ENCODE assay signal across 11 cellular contexts in genomic region chr1:150535511-150536281, GRCh38. TPM values are rescaled to one million over a fixed set of nuclear protein-coding genes. Genes with fewer than 3 reads are reported as not detected.
DNase-seq lines count a peak whose midpoint lies in the region; ATAC-seq and TF ChIP-seq lines count a peak whose summit lies in the region.
"Had no signal": no experiment of that assay in that cellular context is flagged by ENCODE, and none has a peak within 500 bp of the region (broad histone marks: within the 10 kb centered on the region; RNA-seq: fewer than 3 reads in every experiment).

No MANE protein-coding gene starts in this region.

- TF ChIP-seq CTCF in heart left ventricle (IDR thresholded peaks at IDR 0.05) (no peak), left ventricle myocardium inferior (IDR thresholded peaks at IDR 0.05; ENCODE audit: borderline replicate concordance) (no peak)

- no peaks in the 10 kb centered on the region for H3K27me3 ChIP-seq in heart left ventricle
- no peaks in the 10 kb centered on the region for H3K27me3 ChIP-seq in left ventricle myocardium inferior (ENCODE audit: low read depth)
- H3K27me3 ChIP-seq: foreskin keratinocyte had no signal

- intact Hi-C loops in heart left ventricle (cut with DNase I) (loop anchor here in 3 of 10 donors (5.0 to 10.0 kb wide), 3 partner anchors 63 to 281 kb away; partner anchors contain the start of gene CA14 (in 1 of the 3)), left cardiac atrium (cut with DNase I) (loop anchor here in 1 of 2 donors (10.0 kb wide), 1 partner anchor 71 kb away; no protein-coding TSS in a partner anchor), left ventricle myocardium inferior (cut with micrococcal nuclease) (no loop called here)

- H3K27ac ChIP-seq in heart left ventricle, result peak overlapping the region in 11 of 12 donors; percentile 11 to 73 (median 41)
- peak overlapping the region; percentile 83 for H3K27ac ChIP-seq in left ventricle myocardium inferior (replicated peaks)
- H3K27ac ChIP-seq: foreskin keratinocyte had no signal

- H3K4me1 ChIP-seq in heart left ventricle (peaks cover 0 to 44% (median 9%) of the 10 kb centered on the region in 12 donors), left ventricle myocardium inferior (peaks cover 39% of the 10 kb centered on the region)

- no peaks in the 10 kb centered on the region for H3K9me3 ChIP-seq in heart left ventricle
- no peaks in the 10 kb centered on the region for H3K9me3 ChIP-seq in left ventricle myocardium inferior (replicated peaks)

- H3K4me3 ChIP-seq in heart left ventricle (no peak overlapping the region), left ventricle myocardium inferior (no peak overlapping the region)
- H3K4me3 ChIP-seq: skin epidermis had no signal

- H3K36me3 ChIP-seq in heart left ventricle, result no peaks in the 10 kb centered on the region
- no peaks in the 10 kb centered on the region for H3K36me3 ChIP-seq in left ventricle myocardium inferior

- peak; percentile 4 to 35 (median 11) for ATAC-seq in heart left ventricle
- ATAC-seq in left cardiac atrium, result no peak
- no peak for ATAC-seq in GM18517 (IDR thresholded peaks at IDR 0.05; ENCODE audit: unreplicated experiment)
- ATAC-seq: foreskin keratinocyte had no signal

- WGBS in heart left ventricle, 4 donors, result 72 to 82% (median 77%) methylated on average over 14 of the region's 14 CpGs

- DNase-seq in heart left ventricle (no peak), left cardiac atrium (no peak), left ventricle myocardium inferior (no peak), Kasumi-1 (lab: John Stamatoyannopoulos, UW) (no peak), COR-L47 (lab: John Stamatoyannopoulos, UW) (no peak)
- DNase-seq: foreskin keratinocyte; NCI-H1105 treated with DMSO at 0.1 percent for 48 hours; stimulated activated CD8-positive, alpha-beta memory T cell treated with anti-CD3 and anti-CD28 coated beads, Interleukin-4, amount 100 ng/mL, for 48 hours had no signal

- no peak for TF ChIP-seq POLR2A in heart left ventricle (IDR thresholded peaks at IDR 0.05)

RNA-seq across cellular contexts. Expression of gene ADAMTSL4, which starts 13.5 kb away (rescaled TPM):
- total RNA-seq in heart left ventricle, result 10 to 100 TPM; 19.2 to 69.0 (median 40.9) TPM
- 10 to 100 TPM; 41.1 to 61.7 TPM for polyA plus RNA-seq in heart left ventricle
- 10 to 100 TPM; 31.5 to 62.5 TPM for total RNA-seq in left cardiac atrium
- 46.3 TPM for total RNA-seq in left ventricle myocardium inferior
- total RNA-seq: A673 had no signal

RNA-seq across cellular contexts. Expression of gene FALEC, which starts 20.1 kb away (rescaled TPM):
- total RNA-seq in heart left ventricle, result under 1 TPM in 2 of 9 donors, not detected in 7; 0.51 to 0.96 TPM
- under 1 TPM; 0.18 to 0.46 TPM for polyA plus RNA-seq in heart left ventricle
- not detected for total RNA-seq in left cardiac atrium
- total RNA-seq in left ventricle myocardium inferior, result 0.44 TPM
- total RNA-seq: A673, foreskin keratinocyte had no signal

RNA-seq across cellular contexts. Expression of gene ECM1, which starts 27.8 kb away (rescaled TPM):
- 10 to 100 TPM; 10.9 to 35.3 (median 15.4) TPM for total RNA-seq in heart left ventricle
- 10 to 100 TPM; 11.3 to 15.6 TPM for polyA plus RNA-seq in heart left ventricle
- total RNA-seq in left cardiac atrium, result 10 to 100 TPM; 40.6 to 42.2 TPM
- 20.1 TPM for total RNA-seq in left ventricle myocardium inferior

RNA-seq across cellular contexts. Expression of gene MCL1, which starts 43.7 kb away (rescaled TPM):
- total RNA-seq in heart left ventricle (100 to 1,000 TPM in 6 of 9 donors, 10 to 100 TPM in 3; 77.2 to 180 (median 104) TPM), left cardiac atrium (100 to 1,000 TPM; 103 to 146 TPM), left ventricle myocardium inferior (97.0 TPM)
- 100 to 1,000 TPM in 1 of 2 donors, 10 to 100 TPM in 1; 57.1 to 118 TPM for polyA plus RNA-seq in heart left ventricle

RNA-seq across cellular contexts. Expression of gene TARS2, which starts 48.5 kb away (rescaled TPM):
- total RNA-seq in heart left ventricle, result 10 to 100 TPM; 21.9 to 46.5 (median 28.9) TPM
- polyA plus RNA-seq in heart left ventricle, result 10 to 100 TPM; 23.6 to 29.0 TPM
- 10 to 100 TPM; 16.3 to 18.5 TPM for total RNA-seq in left cardiac atrium
- total RNA-seq in left ventricle myocardium inferior, result 32.2 TPM

Comparison
In these comparisons a context has a peak if more than half of its experiments do, and no peak if none do; other contexts are left out.
1. ATAC-seq: peak in heart left ventricle (4 of 4); none in left cardiac atrium (0 of 2) and GM18517 (single experiment).